Comparison of ENCODE assay signal across 18 cellular contexts in the genomic region with DNA sequence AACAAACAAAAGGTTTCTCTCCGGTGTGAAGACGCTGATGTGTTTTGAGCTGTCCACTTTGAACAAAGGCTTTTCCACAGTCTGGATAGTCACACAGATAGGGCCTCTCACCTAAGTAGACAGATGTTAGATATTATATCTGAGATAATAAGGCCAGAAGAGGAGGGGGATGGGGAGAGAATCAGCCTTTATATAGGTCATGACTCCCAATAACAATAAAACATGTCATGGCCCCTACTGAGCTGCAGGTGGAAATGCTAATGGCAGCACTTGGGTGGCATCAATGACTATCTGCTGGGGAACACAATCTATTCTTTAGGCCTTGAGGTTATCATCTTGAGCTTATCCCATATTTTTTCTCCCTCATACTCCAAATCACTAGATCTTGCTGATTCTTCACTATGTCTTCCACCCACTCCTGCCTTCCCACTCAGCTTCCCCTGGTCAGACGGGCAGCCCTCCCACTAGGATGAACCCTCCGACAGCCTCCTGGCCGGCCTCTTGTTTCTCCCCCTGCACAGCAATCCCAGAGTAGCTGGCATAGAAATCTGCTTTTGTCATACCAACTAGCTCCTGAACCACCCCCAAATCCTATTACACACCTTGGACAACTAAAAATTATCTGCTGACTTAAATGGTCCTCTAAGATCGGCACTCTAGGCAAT.
"Had no signal": no experiment of that assay in that cellular context is flagged by ENCODE, and none has a peak within 500 bp of the region (broad histone marks: within the 10 kb centered on the region; RNA-seq: fewer than 3 reads in every experiment).

No MANE protein-coding gene starts in this region.

- H3K4me1 ChIP-seq: prostate gland had no signal

- H3K9me3 ChIP-seq: prostate gland had no signal

- H3K36me3 ChIP-seq: prostate gland had no signal

- H3K27me3 ChIP-seq: spleen had no signal

- H3K27ac Mint-ChIP-seq: activated naive CD4-positive, alpha-beta T cell treated with anti-CD3 and anti-CD28 coated beads, Interleukin-2, amount 50 U/mL, for 24 hours; activated T-helper 2 cell treated with anti-CD3 and anti-CD28 coated beads, Interferon-gamma antibody, Interleukin-2, Interleukin-4, amounts not matched to agents 10 μg/mL and 5 μg/mL and 100 μg/mL, durations not matched to agents 14 hours and 24 hours and 36 hours; stimulated activated naive B cell treated with anti-CD40 and anti-IgM and Interleukin-4, amounts not matched to agents 10 μg/mL and 1 μg/mL and 100 μg/mL, for 72 hours had no signal

- ATAC-seq: esophagus mucosa; naive thymus-derived CD4-positive, alpha-beta T cell; sciatic nerve; stimulated activated naive B cell treated with anti-CD40 and anti-IgM and Interleukin-4, amounts not matched to agents 10 μg/mL and 1 μg/mL and 100 μg/mL, for 72 hours had no signal

- H3K4me3 ChIP-seq: prostate gland, spleen had no signal

- H3K4me3 Mint-ChIP-seq: activated naive CD4-positive, alpha-beta T cell treated with anti-CD3 and anti-CD28 coated beads, Interleukin-2, amount 50 U/mL, for 24 hours; brain; naive thymus-derived CD4-positive, alpha-beta T cell; stimulated activated naive B cell treated with anti-CD40 and anti-IgM and Interleukin-4, amounts not matched to agents 10 μg/mL and 1 μg/mL and 100 μg/mL, for 72 hours had no signal

- DNase-seq: activated CD4-positive, alpha-beta T cell treated with anti-CD3 and anti-CD28 coated beads for 4 hours; amygdala; dermis blood vessel endothelial cell; hypothalamus; naive thymus-derived CD4-positive, alpha-beta T cell; nucleus accumbens; spleen; stimulated activated CD4-positive, alpha-beta T cell treated with anti-CD3 and anti-CD28 coated beads, Interleukin-1b, Interleukin-23, amount 100 ng/mL, for 48 hours; stimulated activated naive B cell treated with anti-CD40 and anti-IgM and Interleukin-4, amounts not matched to agents 10 μg/mL and 1 μg/mL and 100 μg/mL, for 72 hours; substantia nigra; T-helper 9 cell; trophoblast cell had no signal

- H3K27me3 Mint-ChIP-seq: activated naive CD4-positive, alpha-beta T cell treated with anti-CD3 and anti-CD28 coated beads, Interleukin-2, amount 50 U/mL, for 24 hours; brain; naive thymus-derived CD4-positive, alpha-beta T cell; stimulated activated naive B cell treated with anti-CD40 and anti-IgM and Interleukin-4, amounts not matched to agents 10 μg/mL and 1 μg/mL and 100 μg/mL, for 72 hours had no signal

- H3K27ac ChIP-seq: prostate gland, spleen had no signal
